7 cellular contexts compared by ENCODE assay signal in genomic region chr3:145307272-145307671, GRCh38.
"Had no signal": no experiment of that assay in that cellular context is flagged by ENCODE, and none has a peak within 500 bp of the region (broad histone marks: within the 10 kb centered on the region; RNA-seq: fewer than 3 reads in every experiment).

No MANE protein-coding gene starts in this region.

- H3K27ac ChIP-seq: HL-60 had no signal

- H3K36me3 ChIP-seq: HAP-1 had no signal

- H2AFZ ChIP-seq: GM23338 had no signal

- H3K4me1 ChIP-seq: HAP-1 had no signal

- H3K4me3 ChIP-seq: GM23338, HAP-1 had no signal

- H3K4me2 ChIP-seq: GM23338 had no signal

- ATAC-seq: GM23338, HCT116 had no signal

- H3K9me3 ChIP-seq: HAP-1 had no signal

- DNase-seq: H7, HFFc6, KG1 had no signal
